ENCODE assay signal across 8 cellular contexts in the genomic region with DNA sequence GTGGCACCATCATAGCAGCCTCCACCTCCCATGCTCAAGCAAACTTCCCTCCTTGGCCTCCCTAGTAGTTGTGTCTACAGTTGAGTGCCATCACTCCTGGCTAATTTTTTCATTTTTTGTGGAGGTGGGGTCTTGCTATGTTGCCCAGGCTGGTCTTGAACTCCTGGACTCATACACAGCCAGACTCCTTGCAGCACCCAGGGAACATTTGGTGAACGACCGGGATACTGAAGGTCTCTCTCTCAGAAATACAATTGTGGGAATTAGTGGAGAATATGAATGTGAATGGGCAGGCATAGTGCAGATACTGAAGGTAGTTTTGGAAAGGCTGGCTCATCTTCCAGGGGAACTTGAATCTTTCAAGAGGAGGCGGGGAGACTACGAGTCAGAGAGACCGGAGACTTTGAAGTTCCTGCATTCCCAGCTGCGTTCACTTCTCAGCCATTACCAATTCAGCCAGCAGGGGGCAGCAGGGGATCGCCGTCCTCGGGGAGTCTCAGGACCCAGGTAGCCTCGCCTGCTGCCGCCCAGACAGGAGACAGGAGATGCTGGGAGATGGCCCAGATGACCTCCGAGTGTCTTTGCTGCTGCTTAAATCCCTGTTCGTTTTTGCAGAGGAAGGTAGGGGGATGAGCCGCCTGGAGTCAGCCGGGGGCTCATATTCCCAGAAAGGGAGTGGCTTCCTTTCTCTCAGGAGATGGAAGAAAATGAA.
A peak's percentile ranks its signal among the peaks of the same experiment; 100 is the strongest.
DNase-seq lines count a peak whose midpoint lies in the region; ATAC-seq and TF ChIP-seq lines count a peak whose summit lies in the region.

No MANE protein-coding gene starts in this region.

- peaks cover 21% of the 10 kb centered on the region for H3K27me3 Mint-ChIP-seq in activated naive CD8-positive, alpha-beta T cell treated with anti-CD3 and anti-CD28 coated beads, Interleukin-2, amount 10 ng/mL, durations not matched to agents 7 days and 5 days
- peaks cover 23 to 45% of the 10 kb centered on the region in 2 donors for H3K27me3 Mint-ChIP-seq in effector memory CD8-positive, alpha-beta T cell

- H3K4me1 Mint-ChIP-seq in activated naive CD8-positive, alpha-beta T cell treated with anti-CD3 and anti-CD28 coated beads, Interleukin-2, amount 10 ng/mL, durations not matched to agents 7 days and 5 days, result peaks cover 3% of the 10 kb centered on the region
- H3K4me1 Mint-ChIP-seq in effector memory CD8-positive, alpha-beta T cell (ENCODE audit: low read depth in 2 of 2), result no peaks in the 10 kb centered on the region

- no peak overlapping the region for H3K27ac Mint-ChIP-seq in activated naive CD8-positive, alpha-beta T cell treated with anti-CD3 and anti-CD28 coated beads, Interleukin-2, amount 10 ng/mL, durations not matched to agents 7 days and 5 days
- no peak overlapping the region for H3K27ac Mint-ChIP-seq in effector memory CD8-positive, alpha-beta T cell

- H3K9me3 Mint-ChIP-seq in activated naive CD8-positive, alpha-beta T cell treated with anti-CD3 and anti-CD28 coated beads, Interleukin-2, amount 10 ng/mL, durations not matched to agents 7 days and 5 days, result no peaks in the 10 kb centered on the region
- no peaks in the 10 kb centered on the region for H3K9me3 Mint-ChIP-seq in effector memory CD8-positive, alpha-beta T cell

- no peak overlapping the region for H3K4me3 ChIP-seq in retinal pigment epithelial cell (ENCODE audit: low read length)

- POLR2A ChIA-PET in activated naive CD8-positive, alpha-beta T cell treated with anti-CD3 and anti-CD28 coated beads, Interleukin-2, amount 10 ng/mL, durations not matched to agents 7 days and 5 days (lab: Charles Lee), result no interaction called here

- no peak overlapping the region for H3K4me3 Mint-ChIP-seq in activated naive CD8-positive, alpha-beta T cell treated with anti-CD3 and anti-CD28 coated beads, Interleukin-2, amount 10 ng/mL, durations not matched to agents 7 days and 5 days
- H3K4me3 Mint-ChIP-seq in effector memory CD8-positive, alpha-beta T cell, result no peak overlapping the region

- intact Hi-C loops in left cardiac atrium (cut with DNase I), result loop anchor here in 1 of 2 donors (10.0 kb wide), 1 partner anchor 1025 kb away; the partner anchor contains the start of gene GRIN2A

- ATAC-seq in activated naive CD8-positive, alpha-beta T cell treated with anti-CD3 and anti-CD28 coated beads, Interleukin-2, amount 10 ng/mL, durations not matched to agents 7 days and 5 days (ENCODE audit: low read depth), result no peak
- peak; percentile 38 to 81 for ATAC-seq in left cardiac atrium
- no peak for ATAC-seq in effector memory CD8-positive, alpha-beta T cell (replicated peaks)

- TF ChIP-seq CTCF in GM20000 (IDR thresholded peaks at IDR 0.05; ENCODE audit: extremely low read depth, missing control alignments) (peak; percentile 90), retinal pigment epithelial cell (conservative IDR thresholded peaks at IDR 0.05; ENCODE audit: low read depth, low read length) (peak; percentile 91)

- DNase-seq in CD1c-positive myeloid dendritic cell (ENCODE audit: extremely low spot score) (peak; percentile 58), GM20000 (ENCODE audit: low spot score) (peak; percentile 62), NCI-H460 (ENCODE audit: extremely low read depth, low read depth) (peak; percentile 58), left cardiac atrium (peak; percentile 30), retinal pigment epithelial cell (ENCODE audit: low read depth) (no peak)
- DNase-seq in activated naive CD8-positive, alpha-beta T cell treated with anti-CD3 and anti-CD28 coated beads, Interleukin-2, amount 10 ng/mL, durations not matched to agents 7 days and 5 days, result peak; percentile 39
- DNase-seq in effector memory CD8-positive, alpha-beta T cell, result no peak
- DNase-seq in activated CD4-positive, CD25-positive, alpha-beta regulatory T cell (lab: John Stamatoyannopoulos, UW), result no peak

- no peaks in the 10 kb centered on the region for H3K36me3 Mint-ChIP-seq in activated naive CD8-positive, alpha-beta T cell treated with anti-CD3 and anti-CD28 coated beads, Interleukin-2, amount 10 ng/mL, durations not matched to agents 7 days and 5 days
- H3K36me3 Mint-ChIP-seq in effector memory CD8-positive, alpha-beta T cell (ENCODE audit: insufficient read depth), result no peaks in the 10 kb centered on the region

Comparison
In these comparisons a context has a peak if more than half of its experiments do, and no peak if none do; other contexts are left out.
1. DNase-seq: peak in CD1c-positive myeloid dendritic cell (single experiment), GM20000 (single experiment), NCI-H460 (single experiment), activated naive CD8-positive, alpha-beta T cell treated with anti-CD3 and anti-CD28 coated beads, Interleukin-2, amount 10 ng/mL, durations not matched to agents 7 days and 5 days (single experiment) and left cardiac atrium (single experiment); none in retinal pigment epithelial cell (single experiment), effector memory CD8-positive, alpha-beta T cell (0 of 3) and activated CD4-positive, CD25-positive, alpha-beta regulatory T cell (0 of 4).
2. ATAC-seq: peak in left cardiac atrium (2 of 2); none in activated naive CD8-positive, alpha-beta T cell treated with anti-CD3 and anti-CD28 coated beads, Interleukin-2, amount 10 ng/mL, durations not matched to agents 7 days and 5 days (single experiment) and effector memory CD8-positive, alpha-beta T cell (single experiment).